ENCODE assay signal across 12 cellular contexts in the genomic region with DNA sequence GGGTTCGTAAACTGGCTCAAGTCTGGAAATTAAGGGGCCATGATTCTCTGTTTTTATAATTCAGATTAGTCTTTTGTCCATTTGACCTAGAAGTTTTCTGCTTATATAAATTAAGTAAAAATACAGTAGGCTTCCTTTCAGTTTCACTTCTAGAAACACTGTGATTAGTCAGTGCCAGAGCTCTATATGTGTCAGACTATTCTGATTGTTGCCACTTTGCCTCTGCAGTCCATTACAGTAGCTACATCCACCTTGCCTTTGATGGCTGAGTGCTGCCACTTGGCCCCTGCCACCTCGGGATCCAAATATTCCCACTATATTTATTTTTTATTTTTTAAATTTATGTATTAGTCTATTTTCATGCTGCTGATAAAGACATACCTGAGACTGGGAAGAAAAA. TPM values are rescaled to one million over a fixed set of nuclear protein-coding genes. Genes with fewer than 3 reads are reported as not detected.
DNase-seq lines count a peak whose midpoint lies in the region; ATAC-seq, FAIRE-seq and TF ChIP-seq lines count a peak whose summit lies in the region.
"Had no signal": no experiment of that assay in that cellular context is flagged by ENCODE, and none has a peak within 500 bp of the region (broad histone marks: within the 10 kb centered on the region; RNA-seq: fewer than 3 reads in every experiment).

No MANE protein-coding gene starts in this region.

- H3K27me3 ChIP-seq in GM12878 (replicated peaks in 1 of 2; ENCODE audit: control insufficient read depth in 2 of 2, insufficient read depth in 2 of 2, low read length in 1 of 2) = no peaks in the 10 kb centered on the region
- no peaks in the 10 kb centered on the region for H3K27me3 ChIP-seq in testis
- H3K27me3 ChIP-seq in H9 (ENCODE audit: insufficient read depth, low read length) = no peaks in the 10 kb centered on the region

- no peak overlapping the region for H3T11ph ChIP-seq in H9 (ENCODE audit: low read length)

- no peak overlapping the region for H4K91ac ChIP-seq in H9 (ENCODE audit: insufficient read length, low read depth, low read length)

- TF ChIP-seq CTCF in GM10248 (IDR thresholded peaks at IDR 0.05; ENCODE audit: control extremely low read depth, extremely low read depth, low read depth, missing control alignments) = no peak
- no peak for TF ChIP-seq CTCF in GM12878 (IDR thresholded peaks at IDR 0.05 in 2 of 3, conservative IDR thresholded peaks at IDR 0.05 in 1 of 3; ENCODE audit: control insufficient read depth in 2 of 3, extremely low read depth in 1 of 3, insufficient read depth in 1 of 3, low read depth in 3 of 3, low read length in 3 of 3)
- TF ChIP-seq CTCF in testis (IDR thresholded peaks at IDR 0.05) = no peak
- no peak for TF ChIP-seq CTCF in H9 (conservative IDR thresholded peaks at IDR 0.05)

- no peaks in the 10 kb centered on the region for H3K79me1 ChIP-seq in H9 (ENCODE audit: insufficient read depth, low read depth, low read length, poor library complexity, severe bottlenecking)

- TF ChIP-seq POLR2A in GM12878 (IDR thresholded peaks at IDR 0.05; ENCODE audit: low read depth, low read length) (no peak), testis (IDR thresholded peaks at IDR 0.05) (no peak)

- H2BK15ac ChIP-seq in H9 (ENCODE audit: low read depth, low read length) = no peak overlapping the region

- H3K9me3 ChIP-seq in GM12878 (replicated peaks; ENCODE audit: control insufficient read depth, insufficient read depth, low read length) (peaks cover 7% of the 10 kb centered on the region; the same call in 2 of the 3 replicates), testis (no peaks in the 10 kb centered on the region), H9 (ENCODE audit: control insufficient read depth, low read depth, low read length) (no peaks in the 10 kb centered on the region)
- H3K9me3 ChIP-seq: thoracic aorta had no signal

- peaks cover 3% of the 10 kb centered on the region for H3K23me2 ChIP-seq in H9 (ENCODE audit: insufficient read length, low read depth, low read length, poor library complexity, severe bottlenecking)

- H3K4me3 ChIP-seq in GM12878 (no peak overlapping the region), testis (no peak overlapping the region)
- H3K4me3 ChIP-seq: thoracic aorta had no signal

- no peak overlapping the region for H4K8ac ChIP-seq in H9 (replicated peaks; ENCODE audit: insufficient read length, low read depth, low read length)

- WGBS in GM12878 (ENCODE audit: insufficient coverage, insufficient replicate concordance, low lambda C conversion rate, missing lambda C conversion rate) = 48% methylated on average over 2 of the region's 2 CpGs
- 92 to 94% methylated on average over 2 of the region's 2 CpGs for WGBS in testis, 2 donors
- WGBS in H9 (ENCODE audit: extremely low coverage, insufficient read length, low lambda C conversion rate) = no CpG with 5 or more reads among the region's 2 CpGs

- no peak overlapping the region for H3K27ac ChIP-seq in GM12878 (ENCODE audit: control insufficient read depth, insufficient read depth)
- no peak overlapping the region for H3K27ac ChIP-seq in testis
- H3K27ac ChIP-seq in H9 (ENCODE audit: insufficient read length, low read depth, low read length) = no peak overlapping the region
- H3K27ac ChIP-seq: thoracic aorta had no signal

- H3K79me2 ChIP-seq in GM12878 (ENCODE audit: control insufficient read depth, insufficient read depth, low read length) (no peaks in the 10 kb centered on the region), H9 (ENCODE audit: insufficient read depth, low read length) (no peaks in the 10 kb centered on the region)

- H3K23ac ChIP-seq in H9 (ENCODE audit: insufficient read length, low read depth, low read length) = no peak overlapping the region

- H3K56ac ChIP-seq in H9 (ENCODE audit: insufficient read length, low read depth, low read length) = no peak overlapping the region

- TF ChIP-seq EP300 in GM12878 (IDR thresholded peaks at IDR 0.05; ENCODE audit: borderline replicate concordance in 1 of 2, control insufficient read depth in 1 of 2, low read depth in 2 of 2, low read length in 2 of 2) = no peak

- H3K36me3 Mint-ChIP-seq in H9 (ENCODE audit: insufficient read depth in 1 of 3, low read depth in 3 of 3) = peaks cover 3 to 12% (median 6%) of the 10 kb centered on the region in 3 experiments; a peak in 5 of 7 replicates

- ATAC-seq in GM19455 (IDR thresholded peaks at IDR 0.05; ENCODE audit: unreplicated experiment) = peak; percentile 88
- peak; percentile 91 for ATAC-seq in HG03135 (IDR thresholded peaks at IDR 0.05; ENCODE audit: unreplicated experiment)
- ATAC-seq in GM12878 = peak; percentile 91

- no peak overlapping the region for H3K18ac ChIP-seq in H9 (ENCODE audit: insufficient read length, low read depth, low read length)

- no peaks in the 10 kb centered on the region for H4K20me1 ChIP-seq in GM12878 (ENCODE audit: control insufficient read depth, insufficient read depth)
- H4K20me1 ChIP-seq in H9 (ENCODE audit: control insufficient read depth, insufficient read depth, insufficient read length) = no peaks in the 10 kb centered on the region

- CTCF ChIA-PET in GM10248 (lab: Yijun Ruan, JAX) = interaction anchor here (1.2 to 1.6 kb wide), 3 partner anchors 13 to 296 kb away, joined by 3 to 7 read pairs (median 4); no protein-coding TSS in a partner anchor
- CTCF ChIA-PET in GM12878 (lab: Yijun Ruan, JAX) = interaction anchor here (1.0 kb wide), 1 partner anchor 68 kb away, joined by 3 read pairs; no protein-coding TSS in a partner anchor

- H3K14ac ChIP-seq in H9 (ENCODE audit: insufficient read depth, low read length) = no peak overlapping the region

- H2BK20ac ChIP-seq in H9 (ENCODE audit: low read depth, low read length, poor library complexity, severe bottlenecking) = no peak overlapping the region

- no peak overlapping the region for H2BK12ac ChIP-seq in H9 (ENCODE audit: insufficient read length, low read depth, low read length)

- H3K9ac ChIP-seq in GM12878 (ENCODE audit: control insufficient read depth, insufficient read depth, low read length) (no peak overlapping the region), H9 (ENCODE audit: extremely low read depth, insufficient read length, low read length) (no peak overlapping the region)

- no peak for FAIRE-seq in GM12878 (lab: Jason Lieb, UNC)
- FAIRE-seq in frontal cortex (lab: Jason Lieb, UNC) = no peak
- FAIRE-seq: RCC 7860 had no signal

- no peak overlapping the region for H4K5ac ChIP-seq in H9 (ENCODE audit: insufficient read length, low read depth, low read length)

- H3K4me1 Mint-ChIP-seq in H9 = no peaks in the 10 kb centered on the region

- H2BK120ac ChIP-seq in H9 (ENCODE audit: low read depth, low read length, poor library complexity, severe bottlenecking) = no peak overlapping the region

- POLR2A ChIA-PET in GM10248 (lab: Yijun Ruan, JAX) (no interaction called here), GM12878 (lab: Charles Lee) (no interaction called here)

- no peak overlapping the region for H3K27ac Mint-ChIP-seq in H9

- H3K4me2 ChIP-seq in GM12878 (ENCODE audit: control insufficient read depth, insufficient read depth) (no peak overlapping the region), H9 (ENCODE audit: insufficient read depth, insufficient read length, low read length) (no peak overlapping the region)

- RAD21 ChIA-PET in GM12878 (lab: Charles Lee; ENCODE audit: unreplicated experiment) = no interaction called here

- H3K36me3 ChIP-seq in GM12878 (ENCODE audit: control insufficient read depth in 2 of 2, insufficient read depth in 2 of 2, low read length in 1 of 2) = no peaks in the 10 kb centered on the region
- H3K36me3 ChIP-seq in testis (ENCODE audit: low read depth, missing control alignments) = no peaks in the 10 kb centered on the region
- H3K36me3 ChIP-seq: thoracic aorta had no signal

- no peak overlapping the region for H3K4me3 Mint-ChIP-seq in H9

- H3K4me1 ChIP-seq in GM12878 (ENCODE audit: control insufficient read depth, insufficient read depth, low read length) = peaks cover 4% of the 10 kb centered on the region; the same call in 1 of the 2 replicates
- H3K4me1 ChIP-seq in testis = no peaks in the 10 kb centered on the region
- H3K4me1 ChIP-seq in H9 (ENCODE audit: insufficient read depth, low read length) = no peaks in the 10 kb centered on the region

- H2BK5ac ChIP-seq in H9 (ENCODE audit: insufficient read length, low read length) = no peak overlapping the region

- in situ Hi-C loops in GM12878 (cut with MboI) = no loop called here

- H3K27me3 Mint-ChIP-seq in H9 (ENCODE audit: low read depth) = no peaks in the 10 kb centered on the region; the same call in 1 of the 2 replicates

- H2AFZ ChIP-seq in GM12878 (ENCODE audit: control insufficient read depth, low read depth, low read length) (peak overlapping the region; percentile 7; the same call in 1 of the 2 replicates), H9 (ENCODE audit: low read length) (no peak overlapping the region)

- DNase-seq in GM10248 (ENCODE audit: extremely low spot score) = peak; percentile 21
- peak; percentile 11 for DNase-seq in GM12878 (ENCODE audit: low read depth, low spot score)
- DNase-seq in testis = no peak
- DNase-seq in frontal cortex (ENCODE audit: low spot score in 2 of 2) = no peak
- no peak for DNase-seq in foreskin melanocyte
- DNase-seq in H9 = no peak
- DNase-seq: COR-L47 had no signal

- no peak overlapping the region for H3K4ac ChIP-seq in H9 (ENCODE audit: low read depth, low read length)

- peaks cover 15 to 26% of the 10 kb centered on the region in 2 experiments for H3K9me3 Mint-ChIP-seq in H9

- intact Hi-C loops in GM12878 (cut with micrococcal nuclease; ENCODE audit: unreplicated experiment) = no loop called here
- intact Hi-C loops in testis (cut with DNase I; ENCODE audit: low total_unique reads) = no loop called here

- no peak for TF ChIP-seq RAD21 in GM12878 (IDR thresholded peaks at IDR 0.05; ENCODE audit: insufficient read depth, low read depth, low read length)

- BruUV-seq in GM12878 (replicated peaks; lab: Mats Ljungman, UMichigan) = no TSS peak

- no peak overlapping the region for H2AK5ac ChIP-seq in H9 (ENCODE audit: insufficient read length, low read length)

- SMC1A ChIA-PET in GM12878 (lab: Charles Lee; ENCODE audit: uncharacterized antibody, unreplicated experiment) = interaction anchor here (1.3 kb wide), 1 partner anchor 13 kb away, joined by 3 read pairs; no protein-coding TSS in a partner anchor

RNA-seq across cellular contexts. Expression of a gene that starts 7.9 kb away (rescaled TPM):
- total RNA-seq in GM12878 (2013; cell fraction: nucleolus; rRNA removed) = not detected in 2 replicates
- total RNA-seq in GM12878 (2014; rRNA removed) = not detected in 2 replicates
- total RNA-seq in GM12878 (2014; rRNA removed; fragmentation: Illumina TruSeq; extraction: Trizol) = not detected in 2 replicates
- 0.36 and 0.40 TPM in 2 replicates for total RNA-seq in GM12878 (2021)
- polyA plus RNA-seq in GM12878 (2011; ENCODE audit: low read depth) = not detected
- polyA plus RNA-seq in GM12878 (2011; rRNA removed) = 0.33 TPM in 1 of 2 replicates, not detected in the other
- polyA plus RNA-seq in GM12878 (2011; cell fraction: cytosol; rRNA removed) = not detected in 2 replicates
- polyA plus RNA-seq in GM12878 (2011; cell fraction: nucleus; rRNA removed) = 0.15 and 0.27 TPM in 2 replicates
- 0.31 TPM in 1 of 2 replicates, not detected in the other for polyA plus RNA-seq in GM12878 (2012)
- not detected in 2 replicates for polyA plus RNA-seq in GM12878 (2014; fragmentation: Illumina TruSeq; extraction: Trizol)
- under 1 TPM in 1 of 2 experiments, not detected in 1; 0.31 TPM for polyA plus RNA-seq in GM12878 (2014; fragmentation: Nextera tagmentation; extraction: Ambion mirVana)
- 0.09 TPM in 1 of 2 replicates, not detected in the other for polyA plus RNA-seq in GM12878 (2014; rRNA removed)
- under 1 TPM in 1 of 2 experiments, not detected in 1; 0.20 TPM for polyA plus RNA-seq in GM12878 (2016; fragmentation: Nextera tagmentation; extraction: Ambion mirVana)
- polyA minus RNA-seq in GM12878 (2011; rRNA and poly(A)+ RNA removed) = 0.59 TPM in 1 of 2 replicates, not detected in the other
- polyA minus RNA-seq in GM12878 (2011; cell fraction: cytosol; rRNA and poly(A)+ RNA removed) = not detected in 2 replicates
- 0.48 TPM in 1 of 2 replicates, not detected in the other for polyA minus RNA-seq in GM12878 (2011; cell fraction: nucleus; rRNA and poly(A)+ RNA removed)
- total RNA-seq in testis = 10 to 100 TPM in 1 of 2 donors, 1 to 10 TPM in 1; 4.6 to 16.9 TPM
- 23.0 TPM for polyA plus RNA-seq in testis (ENCODE audit: insufficient read depth, low read depth, low replicate concordance)
- not detected for total RNA-seq in frontal cortex
- total RNA-seq in H9 (2021) = not detected in 2 replicates
- total RNA-seq: glomerular endothelial cell, thoracic aorta had no signal

RNA-seq across cellular contexts. Expression of a gene that starts 29.1 kb away (rescaled TPM):
- 10.4 and 10.9 TPM in 2 replicates for total RNA-seq in GM12878 (2013; cell fraction: nucleolus; rRNA removed)
- 22.3 and 25.2 TPM in 2 replicates for total RNA-seq in GM12878 (2014; rRNA removed)
- 56.2 and 59.3 TPM in 2 replicates for total RNA-seq in GM12878 (2014; rRNA removed; fragmentation: Illumina TruSeq; extraction: Trizol)
- total RNA-seq in GM12878 (2021) = 30.8 and 31.4 TPM in 2 replicates
- polyA plus RNA-seq in GM12878 (2011; ENCODE audit: low read depth) = 15.6 TPM
- 28.5 and 39.3 TPM in 2 replicates for polyA plus RNA-seq in GM12878 (2011; rRNA removed)
- 6.0 and 8.4 TPM in 2 replicates for polyA plus RNA-seq in GM12878 (2011; cell fraction: cytosol; rRNA removed)
- 16.6 and 24.7 TPM in 2 replicates for polyA plus RNA-seq in GM12878 (2011; cell fraction: nucleus; rRNA removed)
- 19.1 and 30.0 TPM in 2 replicates for polyA plus RNA-seq in GM12878 (2012)
- 63.4 and 69.1 TPM in 2 replicates for polyA plus RNA-seq in GM12878 (2014; fragmentation: Illumina TruSeq; extraction: Trizol)
- 10 to 100 TPM; 33.9 to 57.9 TPM for polyA plus RNA-seq in GM12878 (2014; fragmentation: Nextera tagmentation; extraction: Ambion mirVana)
- polyA plus RNA-seq in GM12878 (2014; rRNA removed) = 40.5 and 46.1 TPM in 2 replicates
- 10 to 100 TPM; 59.9 to 66.4 TPM for polyA plus RNA-seq in GM12878 (2016; fragmentation: Nextera tagmentation; extraction: Ambion mirVana)
- polyA minus RNA-seq in GM12878 (2011; rRNA and poly(A)+ RNA removed) = 5.5 and 8.6 TPM in 2 replicates
- 6.0 and 7.0 TPM in 2 replicates for polyA minus RNA-seq in GM12878 (2011; cell fraction: cytosol; rRNA and poly(A)+ RNA removed)
- 8.2 and 14.4 TPM in 2 replicates for polyA minus RNA-seq in GM12878 (2011; cell fraction: nucleus; rRNA and poly(A)+ RNA removed)
- total RNA-seq in testis = 10 to 100 TPM; 18.5 to 22.1 TPM
- polyA plus RNA-seq in testis (ENCODE audit: insufficient read depth, low read depth, low replicate concordance) = 19.7 TPM
- 10.6 TPM for total RNA-seq in frontal cortex
- 62.5 and 62.9 TPM in 2 replicates for total RNA-seq in H9 (2021)

Comparison
In these comparisons a context has a peak if more than half of its experiments do, and no peak if none do; other contexts are left out.
1. DNase-seq: peak in GM10248 (single experiment) and GM12878 (single experiment); none in testis (single experiment), frontal cortex (0 of 2), foreskin melanocyte (single experiment) and H9 (single experiment).
2. Peak in every context shown above with its lines, with median percentiles within 50 percentile points of each other: ATAC-seq.